8 cellular contexts compared by ENCODE assay signal in genomic region chr11:96155627-96156378, GRCh38.
DNase-seq lines count a peak whose midpoint lies in the region; ATAC-seq, FAIRE-seq and TF ChIP-seq lines count a peak whose summit lies in the region.

No MANE protein-coding gene starts in this region.

- TF ChIP-seq CTCF in AG04449 (IDR thresholded peaks at IDR 0.05; ENCODE audit: insufficient read depth, low read length, missing control alignments) (peak; percentile 35), bronchial epithelial cell (IDR thresholded peaks at IDR 0.05; ENCODE audit: insufficient read depth, low read length, severe bottlenecking) (no peak)

- CTCF ChIA-PET in AG04449 (lab: Yijun Ruan, JAX) = interaction anchor here (0.5 to 2.2 kb wide), 14 partner anchors 16 to 448 kb away, joined by 3 to 12 read pairs (median 4); partner anchors contain the start of genes CCDC82, JRKL and MAML2

- no peak for FAIRE-seq in bronchial epithelial cell (lab: Jason Lieb, UNC)

- no peaks in the 10 kb centered on the region for H3K27me3 ChIP-seq in bronchial epithelial cell (ENCODE audit: control insufficient read depth, insufficient read depth, low read length)

- POLR2A ChIA-PET in AG04449 (lab: Yijun Ruan, JAX) = interaction anchor here (0.8 to 1.7 kb wide), 7 partner anchors 17 to 186 kb away, joined by 3 to 8 read pairs (median 4); no protein-coding TSS in a partner anchor

- peak; percentile 68 for ATAC-seq in GM18870 (IDR thresholded peaks at IDR 0.05; ENCODE audit: unreplicated experiment)
- ATAC-seq in HG03103 (IDR thresholded peaks at IDR 0.05; ENCODE audit: low read depth, unreplicated experiment) = peak; percentile 43
- ATAC-seq in left colon = peak; percentile 54

- intact Hi-C loops in left colon (cut with DNase I, micrococcal nuclease) = no loop called here

- DNase-seq in AG04449 (ENCODE audit: low read depth, low spot score) (peak; percentile 91), SW480 (ENCODE audit: low spot score) (peak; percentile 39), bronchial epithelial cell (ENCODE audit: low read depth) (peak; percentile 94), left colon (peak; percentile 30 to 59), NCI-H774 (lab: John Stamatoyannopoulos, UW) (no peak)
- peak; percentile 43 to 45 for DNase-seq in stimulated activated CD4-positive, alpha-beta T cell treated with anti-CD3 and anti-CD28 coated beads, Interleukin-1b, Interleukin-23, amount 100 ng/mL, for 4 hours (ENCODE audit: low read depth in 2 of 2)

- H3K4me3 ChIP-seq in AG04449 (ENCODE audit: low read depth, low read length) = peak overlapping the region; percentile 7
- no peak overlapping the region for H3K4me3 ChIP-seq in bronchial epithelial cell (ENCODE audit: low read depth, low read length)

- H3K36me3 ChIP-seq in bronchial epithelial cell (ENCODE audit: control insufficient read depth, insufficient read depth, low read length) = no peaks in the 10 kb centered on the region
